ENCODE assay signal across 32 cellular contexts in the genomic region with DNA sequence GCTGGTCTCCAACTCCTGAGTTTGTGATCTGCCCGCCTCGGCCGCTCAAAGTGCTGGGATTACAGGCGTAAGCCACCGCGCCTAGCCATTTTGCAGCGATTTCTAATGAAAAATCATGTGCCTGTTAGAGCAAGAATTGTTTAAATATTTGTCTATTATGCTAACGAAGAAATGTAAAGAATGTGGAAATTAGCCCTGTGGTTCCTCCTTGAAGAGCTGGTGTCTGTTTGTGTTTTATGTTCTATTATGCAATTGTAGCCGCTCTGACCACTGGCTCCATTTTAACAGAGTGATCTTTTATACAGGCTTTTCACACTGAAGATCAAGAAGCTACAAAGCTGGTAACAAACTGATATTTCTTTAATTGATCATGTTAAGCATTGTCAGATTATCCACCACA.
"Had no signal": no experiment of that assay in that cellular context is flagged by ENCODE, and none has a peak within 500 bp of the region (broad histone marks: within the 10 kb centered on the region; RNA-seq: fewer than 3 reads in every experiment).

No MANE protein-coding gene starts in this region.

- H3K4me1 Mint-ChIP-seq: activated naive CD8-positive, alpha-beta T cell treated with anti-CD3 and anti-CD28 coated beads for 36 hours; brain; naive thymus-derived CD4-positive, alpha-beta T cell; neural crest cell had no signal

- H3K36me3 Mint-ChIP-seq: activated naive CD8-positive, alpha-beta T cell treated with anti-CD3 and anti-CD28 coated beads for 36 hours; brain had no signal

- H3K27ac Mint-ChIP-seq: activated naive CD4-positive, alpha-beta T cell treated with anti-CD3 and anti-CD28 coated beads for 36 hours; activated naive CD8-positive, alpha-beta T cell treated with anti-CD3 and anti-CD28 coated beads for 36 hours; brain; naive thymus-derived CD4-positive, alpha-beta T cell had no signal

- FAIRE-seq: kidney, pancreas had no signal

- H3K4me1 ChIP-seq: adrenal gland, ascending aorta, colonic mucosa, gastrocnemius medialis, pancreas, prostate gland, spleen, tibial nerve had no signal

- H3K4me3 Mint-ChIP-seq: activated naive CD4-positive, alpha-beta T cell treated with anti-CD3 and anti-CD28 coated beads for 36 hours; activated naive CD8-positive, alpha-beta T cell treated with anti-CD3 and anti-CD28 coated beads for 36 hours; brain; naive thymus-derived CD4-positive, alpha-beta T cell; neural crest cell had no signal

- H3K36me3 ChIP-seq: adrenal gland, ascending aorta, cardiac muscle cell, colonic mucosa, gastrocnemius medialis, pancreas, prostate gland, spleen, tibial nerve, WERI-Rb-1 had no signal

- H3K27ac ChIP-seq: adrenal gland, ascending aorta, cardiac muscle cell, colonic mucosa, dorsolateral prefrontal cortex, gastrocnemius medialis, pancreas, prostate gland, spleen, tibial nerve, WERI-Rb-1 had no signal

- H3K4me3 ChIP-seq: adrenal gland, ascending aorta, cardiac muscle cell, colonic mucosa, dorsolateral prefrontal cortex, gastrocnemius medialis, pancreas, prostate gland, spleen, tibial nerve had no signal

- H3K9me3 ChIP-seq: adrenal gland, ascending aorta, colonic mucosa, gastrocnemius medialis, pancreas, prostate gland had no signal

- DNase-seq: activated CD4-positive, alpha-beta T cell treated with anti-CD3 and anti-CD28 coated beads for 48 hours; activated CD4-positive, alpha-beta T cell treated with anti-CD3 and anti-CD28 coated beads, Interleukin-2, amount 50 U/mL, for 48 hours; activated CD8-positive, alpha-beta memory T cell treated with anti-CD3 and anti-CD28 coated beads for 24 hours; activated effector memory CD4-positive, alpha-beta T cell treated with anti-CD3 and anti-CD28 coated beads, Interleukin-2, amount 50 U/mL, for 16 hours; activated naive CD4-positive, alpha-beta T cell treated with anti-CD3 and anti-CD28 coated beads for 36 hours; activated naive CD8-positive, alpha-beta T cell treated with anti-CD3 and anti-CD28 coated beads for 36 hours; adrenal gland; cerebellar nuclear complex; colonic mucosa; dorsolateral prefrontal cortex; effector memory CD4-positive, alpha-beta T cell; gastrocnemius medialis; glutamatergic neuron; kidney; left colon; mammary epithelial cell; midbrain; naive thymus-derived CD4-positive, alpha-beta T cell; nucleus accumbens; pancreas; retina; spleen; stimulated activated naive CD4-positive, alpha-beta T cell; T-helper 9 cell; WERI-Rb-1 had no signal

- H3K27me3 ChIP-seq: adrenal gland, ascending aorta, cardiac muscle cell, colonic mucosa, dorsolateral prefrontal cortex, gastrocnemius medialis, pancreas, spleen, tibial nerve had no signal

- ATAC-seq: activated CD4-positive, CD25-positive, alpha-beta regulatory T cell treated with anti-CD3 and anti-CD28 coated beads, Interleukin-2, amount 50 U/mL, for 24 hours; gastrocnemius medialis; left colon; naive thymus-derived CD4-positive, alpha-beta T cell; pancreas had no signal

- H3K9me3 Mint-ChIP-seq: activated naive CD4-positive, alpha-beta T cell treated with anti-CD3 and anti-CD28 coated beads for 36 hours; activated naive CD8-positive, alpha-beta T cell treated with anti-CD3 and anti-CD28 coated beads for 36 hours; neural crest cell had no signal
